8 cellular contexts compared by ENCODE assay signal in the genomic region with DNA sequence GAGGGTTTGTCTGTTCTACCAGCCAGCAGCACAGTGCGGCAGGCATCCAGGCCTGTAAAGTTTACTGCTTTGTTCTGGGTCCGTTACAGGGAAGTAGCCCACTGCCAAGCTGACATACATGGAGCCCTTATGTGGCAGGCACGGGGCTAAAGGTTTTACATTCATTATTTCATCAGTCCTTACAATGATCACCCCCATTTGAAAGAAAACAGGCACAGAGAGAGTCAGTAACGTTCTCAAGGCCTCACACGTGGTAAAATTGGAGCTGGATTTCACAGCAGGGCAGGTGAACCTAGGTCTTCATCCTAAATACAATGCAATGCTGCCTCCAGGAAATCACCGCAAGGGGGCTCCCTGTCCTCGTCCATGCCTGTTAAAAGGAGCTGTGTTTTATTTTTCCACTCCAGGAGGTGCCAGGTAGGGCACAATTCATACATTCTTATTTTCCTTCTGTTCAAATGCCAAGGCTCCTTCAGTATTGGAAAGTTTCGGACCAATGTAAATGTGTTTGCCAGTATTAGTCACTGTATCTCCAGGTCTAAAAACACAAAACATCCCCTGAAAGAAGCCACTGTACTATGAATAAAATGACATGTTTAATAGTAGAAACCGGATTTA.
DNase-seq lines count a peak whose midpoint lies in the region; ATAC-seq, FAIRE-seq and TF ChIP-seq lines count a peak whose summit lies in the region.

No MANE protein-coding gene starts in this region.

- DNase-seq in GM12864 (ENCODE audit: low read depth) (peak; percentile 7), NCI-H774 (lab: John Stamatoyannopoulos, UW) (peak; percentile 28), amniotic epithelial cell (ENCODE audit: low read depth) (peak; percentile 55), hepatic stellate cell (ENCODE audit: low spot score) (peak; percentile 18), small intestine (peak; percentile 82)

- H3K27ac ChIP-seq in small intestine (ENCODE audit: low read depth in 1 of 2, low read length in 1 of 2) = no peak overlapping the region

- H3K36me3 ChIP-seq in small intestine (ENCODE audit: control insufficient read depth in 2 of 2, insufficient read depth in 2 of 2, low read length in 2 of 2) = no peaks in the 10 kb centered on the region

- H3K4me3 ChIP-seq in GM12864 (ENCODE audit: low read depth, low read length) = no peak overlapping the region
- no peak overlapping the region for H3K4me3 ChIP-seq in small intestine (ENCODE audit: low read depth in 1 of 2, low read length in 2 of 2)

- no peaks in the 10 kb centered on the region for H3K27me3 ChIP-seq in small intestine (ENCODE audit: control insufficient read depth in 2 of 2, insufficient read depth in 2 of 2, low read length in 2 of 2)

- H3K4me1 ChIP-seq in small intestine (ENCODE audit: control insufficient read depth in 2 of 2, insufficient read depth in 1 of 2, low read depth in 1 of 2, low read length in 1 of 2) = peaks cover 0 to 2% of the 10 kb centered on the region in 2 donors

- H3K9me3 ChIP-seq in small intestine (ENCODE audit: control insufficient read depth, low read depth) = no peaks in the 10 kb centered on the region

- peak; percentile 58 for ATAC-seq in HG02642 (IDR thresholded peaks at IDR 0.05; ENCODE audit: poor library complexity, unreplicated experiment)
- no peak for ATAC-seq in GM21515 (IDR thresholded peaks at IDR 0.05; ENCODE audit: unreplicated experiment)
- ATAC-seq in GM19324 (IDR thresholded peaks at IDR 0.05; ENCODE audit: low FRiP score, unreplicated experiment) = no peak

- FAIRE-seq in small intestine (lab: Jason Lieb, UNC) = no peak

- WGBS in small intestine, 3 donors = 24 to 41% (median 27%) methylated on average over 9 of the region's 9 CpGs

- peak; percentile 70 for TF ChIP-seq CTCF in GM12864 (IDR thresholded peaks at IDR 0.05; ENCODE audit: low read depth, low read length, missing control alignments)

Comparison
In these comparisons a context has a peak if more than half of its experiments do, and no peak if none do; other contexts are left out.
1. DNase-seq: peak in every context shown above with its lines; median percentile 82 in small intestine; 55 in amniotic epithelial cell; 28 in NCI-H774; 18 in hepatic stellate cell; 7 in GM12864.